17 cellular contexts compared by ENCODE assay signal in the genomic region with DNA sequence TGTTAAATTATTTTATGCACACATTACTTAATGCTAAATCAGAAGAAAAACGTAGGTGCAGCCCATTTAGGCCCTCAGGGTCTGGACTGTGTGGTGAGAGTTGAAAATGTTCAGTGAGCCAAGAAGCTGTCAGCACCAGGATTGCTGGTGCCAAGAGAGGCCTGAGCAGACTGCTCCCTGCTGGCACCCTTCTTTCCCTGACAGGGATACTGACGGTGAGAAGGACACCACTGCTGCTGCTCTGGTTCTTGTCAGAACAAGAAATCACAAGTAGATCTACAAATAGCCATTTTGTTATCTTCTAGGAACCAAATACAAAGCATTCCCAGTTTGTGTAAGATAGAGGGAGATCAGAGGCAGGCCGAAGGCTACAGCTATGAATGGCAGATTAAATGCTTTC. TPM values are rescaled to one million over a fixed set of nuclear protein-coding genes. Genes with fewer than 3 reads are reported as not detected.
A peak's percentile ranks its signal among the peaks of the same experiment; 100 is the strongest.
DNase-seq lines count a peak whose midpoint lies in the region; ATAC-seq and TF ChIP-seq lines count a peak whose summit lies in the region.
"Had no signal": no experiment of that assay in that cellular context is flagged by ENCODE, and none has a peak within 500 bp of the region (broad histone marks: within the 10 kb centered on the region; RNA-seq: fewer than 3 reads in every experiment).

No MANE protein-coding gene starts in this region.

- H3K79me1 ChIP-seq in H9 (ENCODE audit: insufficient read depth, low read depth, low read length, poor library complexity, severe bottlenecking), result no peaks in the 10 kb centered on the region

- H4K91ac ChIP-seq in H9 (ENCODE audit: insufficient read length, low read depth, low read length), result no peak overlapping the region

- DNase-seq in H9, result peak; percentile 44
- DNase-seq in NCI-H226, result peak; percentile 71
- DNase-seq in cerebellum (ENCODE audit: low spot score), result peak; percentile 64
- DNase-seq in NCI-H774 (lab: John Stamatoyannopoulos, UW), result no peak
- no peak for DNase-seq in activated CD4-positive, alpha-beta T cell treated with anti-CD3 and anti-CD28 coated beads, Interleukin-2, amount 10 ng/mL, durations not matched to agents 7 days and 5 days
- DNase-seq in globus pallidus (ENCODE audit: low spot score), result no peak
- DNase-seq: activated naive CD4-positive, alpha-beta T cell; CD8-positive, alpha-beta T cell; stimulated activated CD4-positive, alpha-beta T cell treated with anti-CD3 and anti-CD28 coated beads, Interleukin-15, amount 100 ng/mL, for 24 hours; T1000 had no signal

- POLR2A ChIA-PET in activated CD4-positive, alpha-beta T cell treated with anti-CD3 and anti-CD28 coated beads, Interleukin-2, amount 10 ng/mL, durations not matched to agents 7 days and 5 days (lab: Charles Lee), result no interaction called here

- no peak overlapping the region for H3K4ac ChIP-seq in H9 (ENCODE audit: low read depth, low read length)

- H3K27ac ChIP-seq in H9 (ENCODE audit: insufficient read length, low read depth, low read length) (no peak overlapping the region), mesodermal cell (ENCODE audit: low read depth, low read length, severe bottlenecking) (peak overlapping the region; percentile 4)
- H3K27ac ChIP-seq: KMS-11, RWPE1, tibial nerve had no signal

- no peaks in the 10 kb centered on the region for H3K23me2 ChIP-seq in H9 (ENCODE audit: insufficient read length, low read depth, low read length, poor library complexity, severe bottlenecking)

- H3K9me3 ChIP-seq in H9 (ENCODE audit: control insufficient read depth, low read depth, low read length), result no peaks in the 10 kb centered on the region
- H3K9me3 ChIP-seq in mesodermal cell (ENCODE audit: control insufficient read depth, low read length), result no peaks in the 10 kb centered on the region
- H3K9me3 ChIP-seq: tibial nerve had no signal

- H4K5ac ChIP-seq in H9 (ENCODE audit: insufficient read length, low read depth, low read length), result no peak overlapping the region

- H2BK20ac ChIP-seq in H9 (ENCODE audit: low read depth, low read length, poor library complexity, severe bottlenecking), result no peak overlapping the region

- H3K36me3 ChIP-seq in mesodermal cell (ENCODE audit: control insufficient read depth, insufficient read depth, low read length), result no peaks in the 10 kb centered on the region
- H3K36me3 ChIP-seq: tibial nerve had no signal

- H3K36me3 Mint-ChIP-seq in H9 (ENCODE audit: insufficient read depth in 1 of 3, low read depth in 3 of 3), result no peaks in the 10 kb centered on the region; a peak in 1 of 7 replicates
- no peaks in the 10 kb centered on the region for H3K36me3 Mint-ChIP-seq in activated CD4-positive, alpha-beta T cell treated with anti-CD3 and anti-CD28 coated beads, Interleukin-2, amount 10 ng/mL, durations not matched to agents 7 days and 5 days (ENCODE audit: low read depth)
- H3K36me3 Mint-ChIP-seq: CD8-positive, alpha-beta T cell; memory B cell had no signal

- no peak overlapping the region for H3K4me2 ChIP-seq in H9 (ENCODE audit: insufficient read depth, insufficient read length, low read length)
- H3K4me2 ChIP-seq: KMS-11 had no signal

- no peak overlapping the region for H2AFZ ChIP-seq in H9 (ENCODE audit: low read length)

- H4K8ac ChIP-seq in H9 (replicated peaks; ENCODE audit: insufficient read length, low read depth, low read length), result no peak overlapping the region

- no peak overlapping the region for H2BK5ac ChIP-seq in H9 (ENCODE audit: insufficient read length, low read length)

- H3K18ac ChIP-seq in H9 (ENCODE audit: insufficient read length, low read depth, low read length), result no peak overlapping the region

- no peaks in the 10 kb centered on the region for H3K79me2 ChIP-seq in H9 (ENCODE audit: insufficient read depth, low read length)

- no peak overlapping the region for H3T11ph ChIP-seq in H9 (ENCODE audit: low read length)

- no peak overlapping the region for H3K4me3 Mint-ChIP-seq in H9
- no peak overlapping the region for H3K4me3 Mint-ChIP-seq in activated CD4-positive, alpha-beta T cell treated with anti-CD3 and anti-CD28 coated beads, Interleukin-2, amount 10 ng/mL, durations not matched to agents 7 days and 5 days
- H3K4me3 Mint-ChIP-seq: CD8-positive, alpha-beta T cell; memory B cell had no signal

- H3K27ac Mint-ChIP-seq in H9, result peak overlapping the region in 1 of 3 experiments; percentile 71; a peak in 1 of 7 replicates
- H3K27ac Mint-ChIP-seq in activated CD4-positive, alpha-beta T cell treated with anti-CD3 and anti-CD28 coated beads, Interleukin-2, amount 10 ng/mL, durations not matched to agents 7 days and 5 days, result no peak overlapping the region
- H3K27ac Mint-ChIP-seq: CD8-positive, alpha-beta T cell; memory B cell had no signal

- no peak overlapping the region for H3K4me3 ChIP-seq in mesodermal cell (ENCODE audit: extremely low read depth, insufficient read depth, low read length, poor library complexity, severe bottlenecking)
- H3K4me3 ChIP-seq: tibial nerve had no signal

- H3K27me3 ChIP-seq in H9 (ENCODE audit: insufficient read depth, low read length), result no peaks in the 10 kb centered on the region
- H3K27me3 ChIP-seq: tibial nerve had no signal

- peaks cover 73 to 75% of the 10 kb centered on the region in 2 experiments for H3K4me1 Mint-ChIP-seq in H9
- H3K4me1 Mint-ChIP-seq in activated CD4-positive, alpha-beta T cell treated with anti-CD3 and anti-CD28 coated beads, Interleukin-2, amount 10 ng/mL, durations not matched to agents 7 days and 5 days, result no peaks in the 10 kb centered on the region
- H3K4me1 Mint-ChIP-seq: memory B cell had no signal

- H2AK5ac ChIP-seq in H9 (ENCODE audit: insufficient read length, low read length), result no peak overlapping the region

- H3K4me1 ChIP-seq in H9 (ENCODE audit: insufficient read depth, low read length), result peaks cover 4% of the 10 kb centered on the region; the same call in 1 of the 2 replicates
- no peaks in the 10 kb centered on the region for H3K4me1 ChIP-seq in mesodermal cell (ENCODE audit: control insufficient read depth, insufficient read depth, low read length, poor library complexity, severe bottlenecking)
- H3K4me1 ChIP-seq: tibial nerve had no signal

- no peak overlapping the region for H2BK12ac ChIP-seq in H9 (ENCODE audit: insufficient read length, low read depth, low read length)

- H3K9ac ChIP-seq in H9 (ENCODE audit: extremely low read depth, insufficient read length, low read length), result no peak overlapping the region
- H3K9ac ChIP-seq: KMS-11 had no signal

- no peaks in the 10 kb centered on the region for H4K20me1 ChIP-seq in H9 (ENCODE audit: control insufficient read depth, insufficient read depth, insufficient read length)

- no peak for TF ChIP-seq CTCF in H9 (conservative IDR thresholded peaks at IDR 0.05)

- no peak overlapping the region for H3K23ac ChIP-seq in H9 (ENCODE audit: insufficient read length, low read depth, low read length)

- no peak for ATAC-seq in HG02884 (IDR thresholded peaks at IDR 0.05; ENCODE audit: unreplicated experiment)
- ATAC-seq: CD8-positive, alpha-beta T cell had no signal

- H3K27me3 Mint-ChIP-seq in H9 (ENCODE audit: low read depth), result no peaks in the 10 kb centered on the region
- H3K27me3 Mint-ChIP-seq in activated CD4-positive, alpha-beta T cell treated with anti-CD3 and anti-CD28 coated beads, Interleukin-2, amount 10 ng/mL, durations not matched to agents 7 days and 5 days, result no peaks in the 10 kb centered on the region
- H3K27me3 Mint-ChIP-seq: memory B cell had no signal

- no peaks in the 10 kb centered on the region for H3K9me3 Mint-ChIP-seq in H9
- no peaks in the 10 kb centered on the region for H3K9me3 Mint-ChIP-seq in activated CD4-positive, alpha-beta T cell treated with anti-CD3 and anti-CD28 coated beads, Interleukin-2, amount 10 ng/mL, durations not matched to agents 7 days and 5 days

- H3K14ac ChIP-seq in H9 (ENCODE audit: insufficient read depth, low read length), result no peak overlapping the region

- no peak overlapping the region for H3K56ac ChIP-seq in H9 (ENCODE audit: insufficient read length, low read depth, low read length)

- WGBS in H9 (ENCODE audit: extremely low coverage, insufficient read length, low lambda C conversion rate), result no CpG with 5 or more reads among the region's 3 CpGs
- 0% methylated on average over 1 of the region's 3 CpGs; no CpG with 5 or more reads in 1 of the 2 experiments for WGBS in mesodermal cell (ENCODE audit: insufficient coverage in 2 of 2), 2 experiments

- H2BK120ac ChIP-seq in H9 (ENCODE audit: low read depth, low read length, poor library complexity, severe bottlenecking), result no peak overlapping the region

- CTCF ChIA-PET in activated CD4-positive, alpha-beta T cell treated with anti-CD3 and anti-CD28 coated beads, Interleukin-2, amount 10 ng/mL, durations not matched to agents 7 days and 5 days (lab: Charles Lee), result no interaction called here

- no peak overlapping the region for H2BK15ac ChIP-seq in H9 (ENCODE audit: low read depth, low read length)

RNA-seq across cellular contexts. Expression of a gene that starts 48.7 kb away (rescaled TPM):
- total RNA-seq in H9 (2021) (not detected in 2 replicates), cerebellum (not detected)
- not detected for polyA plus RNA-seq in mesodermal cell (2013, experiment 1 of 2)
- polyA plus RNA-seq in mesodermal cell (2013, experiment 2 of 2), result not detected
- total RNA-seq in activated CD4-positive, alpha-beta T cell treated with anti-CD3 and anti-CD28 coated beads, Interleukin-2, amount 10 ng/mL, durations not matched to agents 7 days and 5 days, result not detected
- total RNA-seq: CD8-positive, alpha-beta T cell; osteoblast; tibial nerve had no signal

RNA-seq across cellular contexts. Expression of a gene that starts 48.9 kb away (rescaled TPM):
- total RNA-seq in H9 (2021) (not detected in 2 replicates), cerebellum (not detected)
- polyA plus RNA-seq in mesodermal cell (2013, experiment 1 of 2), result not detected
- polyA plus RNA-seq in mesodermal cell (2013, experiment 2 of 2), result not detected
- total RNA-seq in activated CD4-positive, alpha-beta T cell treated with anti-CD3 and anti-CD28 coated beads, Interleukin-2, amount 10 ng/mL, durations not matched to agents 7 days and 5 days, result not detected
- total RNA-seq: CD8-positive, alpha-beta T cell; osteoblast; tibial nerve had no signal

RNA-seq across cellular contexts. Expression of a gene that starts 54.4 kb away (rescaled TPM):
- total RNA-seq in H9 (2021), result not detected in 2 replicates
- total RNA-seq in cerebellum, result not detected
- not detected for polyA plus RNA-seq in mesodermal cell (2013, experiment 1 of 2)
- polyA plus RNA-seq in mesodermal cell (2013, experiment 2 of 2), result not detected
- total RNA-seq in activated CD4-positive, alpha-beta T cell treated with anti-CD3 and anti-CD28 coated beads, Interleukin-2, amount 10 ng/mL, durations not matched to agents 7 days and 5 days, result not detected
- total RNA-seq: CD8-positive, alpha-beta T cell; osteoblast; tibial nerve had no signal

Comparison
In these comparisons a context has a peak if more than half of its experiments do, and no peak if none do; other contexts are left out.
1. DNase-seq: peak in H9 (single experiment), NCI-H226 (single experiment) and cerebellum (single experiment); none in NCI-H774 (single experiment), activated CD4-positive, alpha-beta T cell treated with anti-CD3 and anti-CD28 coated beads, Interleukin-2, amount 10 ng/mL, durations not matched to agents 7 days and 5 days (single experiment) and globus pallidus (single experiment).